In the genomic region with DNA sequence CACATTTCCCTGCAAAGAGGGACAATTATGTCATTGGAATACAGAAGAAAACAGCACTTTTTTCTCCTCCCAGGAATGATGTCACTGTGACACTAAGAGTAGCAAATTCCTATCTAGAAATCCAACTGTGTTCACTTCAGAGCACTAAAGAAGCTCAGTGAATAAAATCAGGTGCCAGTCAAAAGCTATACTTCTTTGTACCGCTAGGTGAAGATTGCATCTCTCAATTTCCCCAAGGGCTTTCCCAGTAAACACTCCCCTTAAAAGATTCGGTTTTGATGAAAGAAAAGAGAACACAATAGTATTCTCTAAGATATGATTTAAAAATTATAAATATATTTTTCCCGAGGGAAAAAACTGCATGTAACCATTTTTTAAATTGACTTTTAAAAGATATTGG, we compare ENCODE assay signal across 2 cellular contexts.
TF ChIP-seq lines count a peak whose summit lies in the region.

No MANE protein-coding gene starts in this region.

TF ChIP-seq in liver, 16 proteins besides CTCF, POLR2A, EP300 and RAD21 (continued from another document):
- TF ChIP-seq, protein P1, sequence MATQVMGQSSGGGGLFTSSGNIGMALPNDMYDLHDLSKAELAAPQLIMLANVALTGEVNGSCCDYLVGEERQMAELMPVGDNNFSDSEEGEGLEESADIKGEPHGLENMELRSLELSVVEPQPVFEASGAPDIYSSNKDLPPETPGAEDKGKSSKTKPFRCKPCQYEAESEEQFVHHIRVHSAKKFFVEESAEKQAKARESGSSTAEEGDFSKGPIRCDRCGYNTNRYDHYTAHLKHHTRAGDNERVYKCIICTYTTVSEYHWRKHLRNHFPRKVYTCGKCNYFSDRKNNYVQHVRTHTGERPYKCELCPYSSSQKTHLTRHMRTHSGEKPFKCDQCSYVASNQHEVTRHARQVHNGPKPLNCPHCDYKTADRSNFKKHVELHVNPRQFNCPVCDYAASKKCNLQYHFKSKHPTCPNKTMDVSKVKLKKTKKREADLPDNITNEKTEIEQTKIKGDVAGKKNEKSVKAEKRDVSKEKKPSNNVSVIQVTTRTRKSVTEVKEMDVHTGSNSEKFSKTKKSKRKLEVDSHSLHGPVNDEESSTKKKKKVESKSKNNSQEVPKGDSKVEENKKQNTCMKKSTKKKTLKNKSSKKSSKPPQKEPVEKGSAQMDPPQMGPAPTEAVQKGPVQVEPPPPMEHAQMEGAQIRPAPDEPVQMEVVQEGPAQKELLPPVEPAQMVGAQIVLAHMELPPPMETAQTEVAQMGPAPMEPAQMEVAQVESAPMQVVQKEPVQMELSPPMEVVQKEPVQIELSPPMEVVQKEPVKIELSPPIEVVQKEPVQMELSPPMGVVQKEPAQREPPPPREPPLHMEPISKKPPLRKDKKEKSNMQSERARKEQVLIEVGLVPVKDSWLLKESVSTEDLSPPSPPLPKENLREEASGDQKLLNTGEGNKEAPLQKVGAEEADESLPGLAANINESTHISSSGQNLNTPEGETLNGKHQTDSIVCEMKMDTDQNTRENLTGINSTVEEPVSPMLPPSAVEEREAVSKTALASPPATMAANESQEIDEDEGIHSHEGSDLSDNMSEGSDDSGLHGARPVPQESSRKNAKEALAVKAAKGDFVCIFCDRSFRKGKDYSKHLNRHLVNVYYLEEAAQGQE (IDR thresholded peaks at IDR 0.05): no peak
- TF ChIP-seq, protein P2, sequence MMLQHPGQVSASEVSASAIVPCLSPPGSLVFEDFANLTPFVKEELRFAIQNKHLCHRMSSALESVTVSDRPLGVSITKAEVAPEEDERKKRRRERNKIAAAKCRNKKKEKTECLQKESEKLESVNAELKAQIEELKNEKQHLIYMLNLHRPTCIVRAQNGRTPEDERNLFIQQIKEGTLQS (IDR thresholded peaks at IDR 0.05): no peak
- no peak for TF ChIP-seq FOXA1 (IDR thresholded peaks at IDR 0.05)

TF ChIP-seq in HepG2, 621 proteins besides CTCF, POLR2A, EP300 and RAD21 (continued from another document):
- TF ChIP-seq, protein P3, sequence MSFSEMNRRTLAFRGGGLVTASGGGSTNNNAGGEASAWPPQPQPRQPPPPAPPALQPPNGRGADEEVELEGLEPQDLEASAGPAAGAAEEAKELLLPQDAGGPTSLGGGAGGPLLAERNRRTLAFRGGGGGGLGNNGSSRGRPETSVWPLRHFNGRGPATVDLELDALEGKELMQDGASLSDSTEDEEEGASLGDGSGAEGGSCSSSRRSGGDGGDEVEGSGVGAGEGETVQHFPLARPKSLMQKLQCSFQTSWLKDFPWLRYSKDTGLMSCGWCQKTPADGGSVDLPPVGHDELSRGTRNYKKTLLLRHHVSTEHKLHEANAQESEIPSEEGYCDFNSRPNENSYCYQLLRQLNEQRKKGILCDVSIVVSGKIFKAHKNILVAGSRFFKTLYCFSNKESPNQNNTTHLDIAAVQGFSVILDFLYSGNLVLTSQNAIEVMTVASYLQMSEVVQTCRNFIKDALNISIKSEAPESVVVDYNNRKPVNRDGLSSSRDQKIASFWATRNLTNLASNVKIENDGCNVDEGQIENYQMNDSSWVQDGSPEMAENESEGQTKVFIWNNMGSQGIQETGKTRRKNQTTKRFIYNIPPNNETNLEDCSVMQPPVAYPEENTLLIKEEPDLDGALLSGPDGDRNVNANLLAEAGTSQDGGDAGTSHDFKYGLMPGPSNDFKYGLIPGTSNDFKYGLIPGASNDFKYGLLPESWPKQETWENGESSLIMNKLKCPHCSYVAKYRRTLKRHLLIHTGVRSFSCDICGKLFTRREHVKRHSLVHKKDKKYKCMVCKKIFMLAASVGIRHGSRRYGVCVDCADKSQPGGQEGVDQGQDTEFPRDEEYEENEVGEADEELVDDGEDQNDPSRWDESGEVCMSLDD (CRISPR knock-in tag; IDR thresholded peaks at IDR 0.05; ENCODE audit: borderline replicate concordance): no peak
- no peak for TF ChIP-seq ZEB1 (IDR thresholded peaks at IDR 0.05; ENCODE audit: insufficient replicate concordance, low read depth)
- TF ChIP-seq MTF2 (CRISPR knock-in tag; IDR thresholded peaks at IDR 0.05; ENCODE audit: borderline replicate concordance): no peak
- TF ChIP-seq, protein P4, sequence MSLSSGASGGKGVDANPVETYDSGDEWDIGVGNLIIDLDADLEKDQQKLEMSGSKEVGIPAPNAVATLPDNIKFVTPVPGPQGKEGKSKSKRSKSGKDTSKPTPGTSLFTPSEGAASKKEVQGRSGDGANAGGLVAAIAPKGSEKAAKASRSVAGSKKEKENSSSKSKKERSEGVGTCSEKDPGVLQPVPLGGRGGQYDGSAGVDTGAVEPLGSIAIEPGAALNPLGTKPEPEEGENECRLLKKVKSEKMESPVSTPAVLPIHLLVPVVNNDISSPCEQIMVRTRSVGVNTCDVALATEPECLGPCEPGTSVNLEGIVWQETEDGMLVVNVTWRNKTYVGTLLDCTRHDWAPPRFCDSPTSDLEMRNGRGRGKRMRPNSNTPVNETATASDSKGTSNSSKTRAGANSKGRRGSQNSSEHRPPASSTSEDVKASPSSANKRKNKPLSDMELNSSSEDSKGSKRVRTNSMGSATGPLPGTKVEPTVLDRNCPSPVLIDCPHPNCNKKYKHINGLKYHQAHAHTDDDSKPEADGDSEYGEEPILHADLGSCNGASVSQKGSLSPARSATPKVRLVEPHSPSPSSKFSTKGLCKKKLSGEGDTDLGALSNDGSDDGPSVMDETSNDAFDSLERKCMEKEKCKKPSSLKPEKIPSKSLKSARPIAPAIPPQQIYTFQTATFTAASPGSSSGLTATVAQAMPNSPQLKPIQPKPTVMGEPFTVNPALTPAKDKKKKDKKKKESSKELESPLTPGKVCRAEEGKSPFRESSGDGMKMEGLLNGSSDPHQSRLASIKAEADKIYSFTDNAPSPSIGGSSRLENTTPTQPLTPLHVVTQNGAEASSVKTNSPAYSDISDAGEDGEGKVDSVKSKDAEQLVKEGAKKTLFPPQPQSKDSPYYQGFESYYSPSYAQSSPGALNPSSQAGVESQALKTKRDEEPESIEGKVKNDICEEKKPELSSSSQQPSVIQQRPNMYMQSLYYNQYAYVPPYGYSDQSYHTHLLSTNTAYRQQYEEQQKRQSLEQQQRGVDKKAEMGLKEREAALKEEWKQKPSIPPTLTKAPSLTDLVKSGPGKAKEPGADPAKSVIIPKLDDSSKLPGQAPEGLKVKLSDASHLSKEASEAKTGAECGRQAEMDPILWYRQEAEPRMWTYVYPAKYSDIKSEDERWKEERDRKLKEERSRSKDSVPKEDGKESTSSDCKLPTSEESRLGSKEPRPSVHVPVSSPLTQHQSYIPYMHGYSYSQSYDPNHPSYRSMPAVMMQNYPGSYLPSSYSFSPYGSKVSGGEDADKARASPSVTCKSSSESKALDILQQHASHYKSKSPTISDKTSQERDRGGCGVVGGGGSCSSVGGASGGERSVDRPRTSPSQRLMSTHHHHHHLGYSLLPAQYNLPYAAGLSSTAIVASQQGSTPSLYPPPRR (CRISPR knock-in tag; IDR thresholded peaks at IDR 0.05; ENCODE audit: borderline replicate concordance): no peak
- no peak for TF ChIP-seq ZNF235 (CRISPR knock-in tag; IDR thresholded peaks at IDR 0.05; ENCODE audit: borderline replicate concordance)
- TF ChIP-seq PCBP1 (IDR thresholded peaks at IDR 0.05; ENCODE audit: borderline replicate concordance, low read depth, low read length): no peak
- TF ChIP-seq SNRNP70 (IDR thresholded peaks at IDR 0.05; ENCODE audit: low read depth, low read length): no peak
- no peak for TF ChIP-seq KDM1A (CRISPR knock-in tag; IDR thresholded peaks at IDR 0.05)
- TF ChIP-seq, protein P5, sequence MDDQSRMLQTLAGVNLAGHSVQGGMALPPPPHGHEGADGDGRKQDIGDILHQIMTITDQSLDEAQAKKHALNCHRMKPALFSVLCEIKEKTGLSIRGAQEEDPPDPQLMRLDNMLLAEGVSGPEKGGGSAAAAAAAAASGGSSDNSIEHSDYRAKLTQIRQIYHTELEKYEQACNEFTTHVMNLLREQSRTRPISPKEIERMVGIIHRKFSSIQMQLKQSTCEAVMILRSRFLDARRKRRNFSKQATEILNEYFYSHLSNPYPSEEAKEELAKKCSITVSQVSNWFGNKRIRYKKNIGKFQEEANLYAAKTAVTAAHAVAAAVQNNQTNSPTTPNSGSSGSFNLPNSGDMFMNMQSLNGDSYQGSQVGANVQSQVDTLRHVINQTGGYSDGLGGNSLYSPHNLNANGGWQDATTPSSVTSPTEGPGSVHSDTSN (CRISPR knock-in tag; IDR thresholded peaks at IDR 0.05; ENCODE audit: borderline replicate concordance): no peak
- no peak for TF ChIP-seq CBX5 (CRISPR knock-in tag; IDR thresholded peaks at IDR 0.05; ENCODE audit: borderline replicate concordance)
